Comparison of ENCODE assay signal across 28 cellular contexts in genomic region chr4:177460460-177460859, GRCh38.
"Had no signal": no experiment of that assay in that cellular context is flagged by ENCODE, and none has a peak within 500 bp of the region (broad histone marks: within the 10 kb centered on the region; RNA-seq: fewer than 3 reads in every experiment).

No MANE protein-coding gene starts in this region.

- H3K9me3 ChIP-seq: ovary, psoas muscle, spleen, suprapubic skin, testis, tibial artery, transverse colon, upper lobe of right lung, uterus had no signal

- DNase-seq: natural killer cell; occipital lobe; ovary; posterior cingulate gyrus; psoas muscle; right cardiac atrium; spleen; stimulated activated CD4-positive, alpha-beta T cell treated with anti-CD3 and anti-CD28 coated beads, Interleukin-12 subunit alpha, Interleukin-12 subunit beta, amount 100 ng/mL, for 4 hours; stimulated activated CD4-positive, alpha-beta T cell treated with anti-CD3 and anti-CD28 coated beads, Interleukin-1b, Interleukin-23, amount 100 ng/mL, for 48 hours; stimulated activated CD4-positive, alpha-beta T cell treated with anti-CD3 and anti-CD28 coated beads, Interleukin-4, amount 100 ng/mL, for 1 hour; stimulated activated CD4-positive, alpha-beta T cell treated with anti-CD3 and anti-CD28 coated beads, Interleukin-4, amount 100 ng/mL, for 4 hours; stimulated activated CD8-positive, alpha-beta memory T cell treated with anti-CD3 and anti-CD28 coated beads, Interleukin-4, amount 100 ng/mL, for 48 hours; stimulated activated naive CD4-positive, alpha-beta T cell; stimulated activated naive CD8-positive, alpha-beta T cell treated with anti-CD3 and anti-CD28 coated beads, Interleukin-15, amount 100 ng/mL, for 72 hours; stimulated activated naive CD8-positive, alpha-beta T cell treated with anti-CD3 and anti-CD28 coated beads, Interleukin-15, Interleukin-2, amounts not matched to agents 100 U/mL and 50 U/mL, for 24 hours; substantia nigra; testis; tibial artery; transverse colon; upper lobe of right lung; uterus had no signal

- H3K36me3 ChIP-seq: neural progenitor cell, ovary, spleen, suprapubic skin, tibial artery, transverse colon, upper lobe of right lung, uterus had no signal

- H3K27ac ChIP-seq: neural progenitor cell, ovary, parathyroid adenoma, psoas muscle, skin epidermis, spleen, suprapubic skin, testis, tibial artery, transverse colon, upper lobe of right lung, uterus had no signal

- H2AFZ ChIP-seq: neural progenitor cell, parathyroid adenoma had no signal

- H3K4me1 ChIP-seq: neural progenitor cell, parathyroid adenoma, psoas muscle, spleen, suprapubic skin, testis, tibial artery, upper lobe of right lung, uterus had no signal

- H3K27me3 ChIP-seq: neural progenitor cell, ovary, spleen, suprapubic skin, testis, tibial artery, transverse colon, upper lobe of right lung, uterus had no signal

- ATAC-seq: natural killer cell; psoas muscle; right cardiac atrium; sciatic nerve; stimulated activated memory B cell treated with anti-CD40 and anti-IgM and Interleukin-4, amounts not matched to agents 10 μg/mL and 1 μg/mL and 100 μg/mL, for 72 hours; stimulated activated naive CD8-positive, alpha-beta T cell treated with anti-CD3 and anti-CD28 coated beads, Interleukin-15, amount 100 ng/mL, for 72 hours; stimulated activated naive CD8-positive, alpha-beta T cell treated with anti-CD3 and anti-CD28 coated beads, Interleukin-15, Interleukin-2, amounts not matched to agents 100 U/mL and 50 U/mL, for 24 hours; upper lobe of right lung had no signal

- H3K4me3 ChIP-seq: neural progenitor cell, ovary, psoas muscle, skin epidermis, smooth muscle cell, spleen, suprapubic skin, testis, tibial artery, transverse colon, upper lobe of right lung, uterus had no signal

- H3K4me2 ChIP-seq: neural progenitor cell, smooth muscle cell had no signal

- H3K9ac ChIP-seq: neural progenitor cell, parathyroid adenoma had no signal
